Comparison of ENCODE assay signal across 8 cellular contexts in genomic region chr3:120506828-120507774, GRCh38. TPM values are rescaled to one million over a fixed set of nuclear protein-coding genes. Genes with fewer than 3 reads are reported as not detected.
A peak's percentile ranks its signal among the peaks of the same experiment; 100 is the strongest.
DNase-seq lines count a peak whose midpoint lies in the region; ATAC-seq and TF ChIP-seq lines count a peak whose summit lies in the region.

No MANE protein-coding gene starts in this region.

- TF ChIP-seq CTCF in Panc1 (IDR thresholded peaks at IDR 0.05) (peak; percentile 73), neural crest cell (conservative IDR thresholded peaks at IDR 0.05) (peak; percentile 71)

- H3K36me3 ChIP-seq in Panc1 (ENCODE audit: control insufficient read depth, insufficient read depth, low read length) = no peaks in the 10 kb centered on the region

- ATAC-seq in Panc1 = no peak; the same call in 1 of the 2 replicates
- ATAC-seq in GM19023 (IDR thresholded peaks at IDR 0.05; ENCODE audit: unreplicated experiment) = no peak
- ATAC-seq in GM21528 (IDR thresholded peaks at IDR 0.05; ENCODE audit: low FRiP score, unreplicated experiment) = no peak

- intact Hi-C loops in Panc1 (cut with micrococcal nuclease; ENCODE audit: unreplicated experiment) = no loop called here

- no peaks in the 10 kb centered on the region for H3K9me3 ChIP-seq in Panc1 (ENCODE audit: control insufficient read depth, insufficient read depth, low read depth, low read length)

- H3K27ac Mint-ChIP-seq in neural crest cell (ENCODE audit: unreplicated experiment) = no peak overlapping the region

- no peaks in the 10 kb centered on the region; the same call in 1 of the 2 replicates for H3K27me3 ChIP-seq in Panc1 (ENCODE audit: control insufficient read depth, insufficient read depth, low read length)

- POLR2A ChIA-PET in HEK293T (lab: Yijun Ruan, JAX) (no interaction called here), Panc1 (lab: Charles Lee) (no interaction called here)

- H3K4me1 Mint-ChIP-seq in neural crest cell = no peaks in the 10 kb centered on the region

- no peaks in the 10 kb centered on the region for H3K4me1 ChIP-seq in Panc1 (ENCODE audit: control insufficient read depth, insufficient read depth, low read length)

- H3K4me3 ChIP-seq in Panc1 (ENCODE audit: low read depth in 2 of 2, low read length in 2 of 2) = no peak overlapping the region

- peaks cover 11% of the 10 kb centered on the region for H3K9me3 Mint-ChIP-seq in neural crest cell

- H3K4me3 Mint-ChIP-seq in neural crest cell = no peak overlapping the region

- TF ChIP-seq POLR2A in erythroblast (IDR thresholded peaks at IDR 0.05; ENCODE audit: low read length) = no peak

- H3K36me3 Mint-ChIP-seq in neural crest cell (ENCODE audit: low read depth) = peaks cover 10% of the 10 kb centered on the region

- CTCF ChIA-PET in HEK293T (lab: Yijun Ruan, JAX) = no interaction called here
- CTCF ChIA-PET in Panc1 (lab: Charles Lee) = interaction anchor here (1.5 kb wide), 1 partner anchor 90 kb away, joined by 4 read pairs; no protein-coding TSS in a partner anchor

- peak; percentile 90 for DNase-seq in DMS 273 (lab: John Stamatoyannopoulos, UW; ENCODE audit: unreplicated experiment)
- peak; percentile 40 for DNase-seq in HEK293T (ENCODE audit: extremely low spot score)
- DNase-seq in Panc1 (ENCODE audit: low read depth, low spot score) = no peak
- peak; percentile 4 to 25 for DNase-seq in erythroblast (lab: John Stamatoyannopoulos, UW)
- no peak for DNase-seq in neural crest cell (ENCODE audit: low read depth, low spot score)
- no peak for DNase-seq in activated gamma-delta T cell treated with Interleukin-2 at 50 U/mL for 16 hours

- BruUV-seq in Panc1 (replicated peaks; lab: Mats Ljungman, UMichigan) = no TSS peak

- in situ Hi-C loops in Panc1 (cut with HindIII; ENCODE audit: low pct_unique_long_range_greater_than_20kb, low sequenced_read_pairs) = no loop called here

- no peaks in the 10 kb centered on the region for H3K27me3 Mint-ChIP-seq in neural crest cell (ENCODE audit: low read depth)

- H3K27ac ChIP-seq in Panc1 (ENCODE audit: low read length) = no peak overlapping the region

TF ChIP-seq in HEK293T, 16 proteins besides CTCF, POLR2A, EP300 and RAD21:
- no peak for TF ChIP-seq ELF4 (IDR thresholded peaks at IDR 0.05)

RNA-seq across cellular contexts. Expression of gene FSTL1, which starts 56.3 kb away (rescaled TPM):
- total RNA-seq in Panc1 (2021; ENCODE audit: unreplicated experiment) (9.2 TPM), neural crest cell (180 and 199 TPM in 2 replicates)
- 7.3 TPM for polyA plus RNA-seq in Panc1 (2012; ENCODE audit: insufficient read length)

Comparison
In these comparisons a context has a peak if more than half of its experiments do, and no peak if none do; other contexts are left out.
1. DNase-seq: peak in DMS 273 (single experiment), HEK293T (single experiment) and erythroblast (2 of 2); none in Panc1 (single experiment), neural crest cell (single experiment) and activated gamma-delta T cell treated with Interleukin-2 at 50 U/mL for 16 hours (single experiment).
2. RNA of gene FSTL1, which starts 56.3 kb away (total RNA-seq): 180 to 199 TPM in neural crest cell; 9.2 TPM in Panc1 (single experiment); every median in the first group is over 10 times any median in the second.